ENCODE assay signal across 26 cellular contexts in the genomic region with DNA sequence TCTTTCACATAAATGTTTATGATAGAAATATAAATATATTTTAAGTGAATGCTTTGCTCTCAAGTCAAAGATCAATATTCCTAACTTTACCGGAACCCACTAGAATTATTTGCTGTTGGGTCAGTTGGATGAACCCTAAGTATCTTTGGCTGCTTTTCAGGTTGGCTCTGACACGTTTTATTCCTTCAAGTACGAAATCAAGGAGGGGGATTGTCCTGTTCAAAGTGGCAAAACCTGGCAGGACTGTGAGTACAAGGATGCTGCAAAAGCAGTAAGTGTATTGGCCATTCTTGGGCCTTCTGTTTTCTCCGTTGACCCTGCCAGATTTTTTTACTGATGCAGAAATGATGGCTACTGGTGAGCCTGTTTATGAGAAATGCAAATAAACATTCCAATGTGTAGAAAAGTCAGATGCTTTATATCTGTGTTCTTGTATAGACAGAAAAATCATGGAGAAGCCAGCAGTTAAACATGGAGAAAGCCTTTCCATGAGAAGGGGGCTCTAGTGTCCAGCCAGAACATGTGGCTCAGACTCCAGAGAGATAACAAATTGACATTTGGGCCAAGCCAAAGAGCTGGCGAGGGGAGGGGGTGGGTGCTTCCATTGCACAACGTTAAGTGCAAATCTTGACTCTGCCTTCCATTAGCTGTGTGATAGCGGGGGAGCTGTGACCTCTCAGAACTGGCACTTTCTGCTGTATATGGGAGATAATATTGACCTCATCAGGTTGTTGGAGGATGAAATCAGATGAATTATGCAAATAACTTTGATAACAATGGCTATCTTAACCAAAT. TPM values are rescaled to one million over a fixed set of nuclear protein-coding genes. Genes with fewer than 3 reads are reported as not detected.
"Had no signal": no experiment of that assay in that cellular context is flagged by ENCODE, and none has a peak within 500 bp of the region (broad histone marks: within the 10 kb centered on the region; RNA-seq: fewer than 3 reads in every experiment).

No MANE protein-coding gene starts in this region.

- H3K9me3 ChIP-seq: gastrocnemius medialis, ovary, prostate gland, tibial nerve had no signal

- H3K4me1 ChIP-seq: gastrocnemius medialis, prostate gland, tibial nerve had no signal

- H3K27me3 Mint-ChIP-seq: activated T-helper 17 cell treated with anti-CD3 and anti-CD28 coated beads, Interleukin-2, amount 50 U/mL, for 72 hours had no signal

- H3K9me3 Mint-ChIP-seq: activated naive CD4-positive, alpha-beta T cell treated with anti-CD3 and anti-CD28 coated beads, Interleukin-2, amount 50 U/mL, for 72 hours; activated T-helper 17 cell treated with anti-CD3 and anti-CD28 coated beads, Interleukin-2, amount 50 U/mL, for 72 hours; brain; natural killer cell treated with Interleukin-12 subunit alpha and Interleukin-12 subunit beta and Interleukin-15 and Interleukin-18, amount 100 ng/mL, for 72 hours; stimulated activated effector memory CD8-positive, alpha-beta T cell treated with anti-CD3 and anti-CD28 coated beads, Interleukin-12 subunit alpha, Interleukin-12 subunit beta, amount 100 ng/mL, for 72 hours; stimulated activated naive CD8-positive, alpha-beta T cell treated with anti-CD3 and anti-CD28 coated beads, Interleukin-15, amount 100 ng/mL, for 72 hours had no signal

- H3K27ac ChIP-seq: gastrocnemius medialis, ovary, prostate gland, tibial nerve had no signal

- H3K27me3 ChIP-seq: gastrocnemius medialis, ovary had no signal

- ATAC-seq: activated naive CD4-positive, alpha-beta T cell treated with anti-CD3 and anti-CD28 coated beads, Interleukin-2, amount 50 U/mL, for 72 hours; activated T-helper 17 cell treated with anti-CD3 and anti-CD28 coated beads, Interleukin-2, amount 50 U/mL, for 72 hours; esophagus mucosa; gastrocnemius medialis; left colon; natural killer cell treated with Interleukin-12 subunit alpha and Interleukin-12 subunit beta and Interleukin-15 and Interleukin-18, amount 100 ng/mL, for 72 hours; stimulated activated effector memory CD8-positive, alpha-beta T cell treated with anti-CD3 and anti-CD28 coated beads, Interleukin-12 subunit alpha, Interleukin-12 subunit beta, amount 100 ng/mL, for 72 hours; stimulated activated naive CD8-positive, alpha-beta T cell treated with anti-CD3 and anti-CD28 coated beads, Interleukin-15, amount 100 ng/mL, for 72 hours had no signal

- H3K36me3 ChIP-seq: gastrocnemius medialis, ovary, prostate gland, tibial nerve had no signal

- H3K36me3 Mint-ChIP-seq: activated naive CD4-positive, alpha-beta T cell treated with anti-CD3 and anti-CD28 coated beads, Interleukin-2, amount 50 U/mL, for 72 hours; brain; natural killer cell treated with Interleukin-12 subunit alpha and Interleukin-12 subunit beta and Interleukin-15 and Interleukin-18, amount 100 ng/mL, for 72 hours; stimulated activated effector memory CD8-positive, alpha-beta T cell treated with anti-CD3 and anti-CD28 coated beads, Interleukin-12 subunit alpha, Interleukin-12 subunit beta, amount 100 ng/mL, for 72 hours had no signal

- H3K4me3 ChIP-seq: gastrocnemius medialis, ovary, prostate gland, tibial nerve had no signal

- DNase-seq: activated CD4-positive, alpha-beta T cell treated with anti-CD3 and anti-CD28 coated beads for 1 hour; activated T-cell treated with anti-CD3 and anti-CD28 coated beads, Interleukin-2, amount 50 U/mL, for 1 hour; aorta; caudate nucleus; dermis blood vessel endothelial cell; effector CD8-positive, alpha-beta T cell; gastrocnemius medialis; islet precursor cell; left colon; mammary epithelial cell; ovary; stimulated activated CD4-positive, alpha-beta T cell treated with anti-CD3 and anti-CD28 coated beads, Interleukin-12 subunit alpha, Interleukin-12 subunit beta, amount 100 ng/mL, for 4 hours; stimulated activated CD4-positive, alpha-beta T cell treated with anti-CD3 and anti-CD28 coated beads, Interleukin-1b, Interleukin-23, amount 100 ng/mL, for 48 hours; stimulated activated naive CD8-positive, alpha-beta T cell treated with anti-CD3 and anti-CD28 coated beads, Interleukin-15, amount 100 ng/mL, for 72 hours had no signal

- H3K4me3 Mint-ChIP-seq: activated T-helper 17 cell treated with anti-CD3 and anti-CD28 coated beads, Interleukin-2, amount 50 U/mL, for 72 hours; brain; natural killer cell treated with Interleukin-12 subunit alpha and Interleukin-12 subunit beta and Interleukin-15 and Interleukin-18, amount 100 ng/mL, for 72 hours; stimulated activated effector memory CD8-positive, alpha-beta T cell treated with anti-CD3 and anti-CD28 coated beads, Interleukin-12 subunit alpha, Interleukin-12 subunit beta, amount 100 ng/mL, for 72 hours; stimulated activated naive CD8-positive, alpha-beta T cell treated with anti-CD3 and anti-CD28 coated beads, Interleukin-15, amount 100 ng/mL, for 72 hours had no signal

- H3K4me1 Mint-ChIP-seq: brain; stimulated activated effector memory CD8-positive, alpha-beta T cell treated with anti-CD3 and anti-CD28 coated beads, Interleukin-12 subunit alpha, Interleukin-12 subunit beta, amount 100 ng/mL, for 72 hours; stimulated activated naive CD8-positive, alpha-beta T cell treated with anti-CD3 and anti-CD28 coated beads, Interleukin-15, amount 100 ng/mL, for 72 hours had no signal

RNA-seq across cellular contexts. Expression of a gene that starts 3.0 kb away (rescaled TPM):
- total RNA-seq: activated naive CD4-positive, alpha-beta T cell treated with anti-CD3 and anti-CD28 coated beads, Interleukin-2, amount 50 U/mL, for 72 hours; activated T-helper 17 cell treated with anti-CD3 and anti-CD28 coated beads, Interleukin-2, amount 50 U/mL, for 72 hours; aorta; dermis blood vessel endothelial cell; esophagus mucosa; mammary epithelial cell; natural killer cell treated with Interleukin-12 subunit alpha and Interleukin-12 subunit beta and Interleukin-15 and Interleukin-18, amount 100 ng/mL, for 72 hours; T-helper 2 cell treated with Interferon-gamma antibody and Interleukin-4, amounts not matched to agents 100 ng/mL and 5 ng/mL, for 36 hours; tibial nerve; urinary bladder had no signal
- polyA plus RNA-seq: aorta, mammary epithelial cell, ovary had no signal

RNA-seq across cellular contexts. Expression of a gene that starts 54.3 kb away (rescaled TPM):
- total RNA-seq: activated naive CD4-positive, alpha-beta T cell treated with anti-CD3 and anti-CD28 coated beads, Interleukin-2, amount 50 U/mL, for 72 hours; activated T-helper 17 cell treated with anti-CD3 and anti-CD28 coated beads, Interleukin-2, amount 50 U/mL, for 72 hours; aorta; dermis blood vessel endothelial cell; left colon; natural killer cell treated with Interleukin-12 subunit alpha and Interleukin-12 subunit beta and Interleukin-15 and Interleukin-18, amount 100 ng/mL, for 72 hours; prostate gland; skeletal muscle tissue; T-helper 2 cell treated with Interferon-gamma antibody and Interleukin-4, amounts not matched to agents 100 ng/mL and 5 ng/mL, for 36 hours; tibial nerve; urinary bladder had no signal
- polyA plus RNA-seq: adipose tissue, aorta, ovary had no signal
